In genomic region chrX:6210230-6210629, GRCh38 we compare ENCODE assay signal across 26 cellular contexts. TPM values are rescaled to one million over a fixed set of nuclear protein-coding genes. Genes with fewer than 3 reads are reported as not detected.
"Had no signal": no experiment of that assay in that cellular context is flagged by ENCODE, and none has a peak within 500 bp of the region (broad histone marks: within the 10 kb centered on the region; RNA-seq: fewer than 3 reads in every experiment).

No MANE protein-coding gene starts in this region.

- H3K4me2 ChIP-seq: neural progenitor cell had no signal

- H2AFZ ChIP-seq: neural progenitor cell, parathyroid adenoma had no signal

- DNase-seq: natural killer cell; occipital lobe; ovary; psoas muscle; right cardiac atrium; right lobe of liver; sigmoid colon; small intestine; stimulated activated CD4-positive, alpha-beta T cell treated with anti-CD3 and anti-CD28 coated beads, Interleukin-15, amount 100 ng/mL, for 24 hours; stimulated activated CD4-positive, alpha-beta T cell treated with anti-CD3 and anti-CD28 coated beads, Interleukin-2, amount 100 ng/mL, for 24 hours; stimulated activated CD4-positive, alpha-beta T cell treated with anti-CD3 and anti-CD28 coated beads, Interleukin-2, amount 100 ng/mL, for 48 hours; stimulated activated CD4-positive, alpha-beta T cell treated with anti-CD3 and anti-CD28 coated beads, Interleukin-4, amount 100 ng/mL, for 24 hours; stimulated activated naive B cell treated with anti-CD40 and anti-IgM and Interleukin-4, amounts not matched to agents 10 μg/mL and 1 μg/mL and 100 μg/mL, for 72 hours; stimulated activated naive CD4-positive, alpha-beta T cell treated with Interleukin-2 at 50 U/mL for 16 hours; stomach; thyroid gland; trophoblast cell; upper lobe of left lung had no signal

- ATAC-seq: natural killer cell; psoas muscle; right cardiac atrium; right lobe of liver; stimulated activated effector memory CD8-positive, alpha-beta T cell treated with anti-CD3 and anti-CD28 coated beads, Interleukin-12 subunit alpha, Interleukin-12 subunit beta, amount 100 ng/mL, for 72 hours; stimulated activated naive B cell treated with anti-CD40 and anti-IgM and Interleukin-4, amounts not matched to agents 10 μg/mL and 1 μg/mL and 100 μg/mL, for 72 hours had no signal

- H3K27ac Mint-ChIP-seq: natural killer cell; nephron; neural progenitor cell; stimulated activated effector memory CD8-positive, alpha-beta T cell treated with anti-CD3 and anti-CD28 coated beads, Interleukin-12 subunit alpha, Interleukin-12 subunit beta, amount 100 ng/mL, for 72 hours; stimulated activated naive B cell treated with anti-CD40 and anti-IgM and Interleukin-4, amounts not matched to agents 10 μg/mL and 1 μg/mL and 100 μg/mL, for 72 hours; stimulated activated naive CD8-positive, alpha-beta T cell treated with anti-CD3 and anti-CD28 coated beads, Interleukin-15, Interleukin-2, amounts not matched to agents 100 ng/mL and 50 ng/mL, for 24 hours had no signal

- H3K27me3 ChIP-seq: neural progenitor cell, ovary, right lobe of liver, sigmoid colon, stomach, thyroid gland, tibial nerve, upper lobe of left lung, vagina had no signal

- H3K36me3 Mint-ChIP-seq: natural killer cell; stimulated activated effector memory CD8-positive, alpha-beta T cell treated with anti-CD3 and anti-CD28 coated beads, Interleukin-12 subunit alpha, Interleukin-12 subunit beta, amount 100 ng/mL, for 72 hours; stimulated activated naive B cell treated with anti-CD40 and anti-IgM and Interleukin-4, amounts not matched to agents 10 μg/mL and 1 μg/mL and 100 μg/mL, for 72 hours had no signal

- H3K4me1 ChIP-seq: parathyroid adenoma, psoas muscle, right lobe of liver, sigmoid colon, stomach, thyroid gland, tibial nerve, upper lobe of left lung, vagina had no signal

- H3K9me3 Mint-ChIP-seq: nephron; stimulated activated effector memory CD8-positive, alpha-beta T cell treated with anti-CD3 and anti-CD28 coated beads, Interleukin-12 subunit alpha, Interleukin-12 subunit beta, amount 100 ng/mL, for 72 hours; stimulated activated naive B cell treated with anti-CD40 and anti-IgM and Interleukin-4, amounts not matched to agents 10 μg/mL and 1 μg/mL and 100 μg/mL, for 72 hours; stimulated activated naive CD8-positive, alpha-beta T cell treated with anti-CD3 and anti-CD28 coated beads, Interleukin-15, Interleukin-2, amounts not matched to agents 100 ng/mL and 50 ng/mL, for 24 hours had no signal

- H3K27me3 Mint-ChIP-seq: stimulated activated naive B cell treated with anti-CD40 and anti-IgM and Interleukin-4, amounts not matched to agents 10 μg/mL and 1 μg/mL and 100 μg/mL, for 72 hours; stimulated activated naive CD8-positive, alpha-beta T cell treated with anti-CD3 and anti-CD28 coated beads, Interleukin-15, Interleukin-2, amounts not matched to agents 100 ng/mL and 50 ng/mL, for 24 hours had no signal

- H3K4me3 ChIP-seq: neural progenitor cell, ovary, psoas muscle, right lobe of liver, sigmoid colon, stomach, thoracic aorta, thyroid gland, tibial nerve, upper lobe of left lung, vagina had no signal

- H3K4me1 Mint-ChIP-seq: natural killer cell; nephron; neural progenitor cell; stimulated activated effector memory CD8-positive, alpha-beta T cell treated with anti-CD3 and anti-CD28 coated beads, Interleukin-12 subunit alpha, Interleukin-12 subunit beta, amount 100 ng/mL, for 72 hours; stimulated activated naive B cell treated with anti-CD40 and anti-IgM and Interleukin-4, amounts not matched to agents 10 μg/mL and 1 μg/mL and 100 μg/mL, for 72 hours had no signal

- H3K9me3 ChIP-seq: ovary, psoas muscle, right lobe of liver, sigmoid colon, stomach, thoracic aorta, thyroid gland, tibial nerve, upper lobe of left lung, vagina had no signal

- H3K79me2 ChIP-seq: parathyroid adenoma had no signal

- H3K27ac ChIP-seq: neural progenitor cell, ovary, parathyroid adenoma, psoas muscle, right lobe of liver, sigmoid colon, stomach, thoracic aorta, thyroid gland, tibial nerve, upper lobe of left lung, vagina had no signal

- H3K9ac ChIP-seq: neural progenitor cell, parathyroid adenoma had no signal

- H3K36me3 ChIP-seq: neural progenitor cell, ovary, right lobe of liver, sigmoid colon, stomach, thoracic aorta, thyroid gland, tibial nerve, upper lobe of left lung, vagina had no signal

- H3K4me3 Mint-ChIP-seq: natural killer cell; nephron; neural progenitor cell; stimulated activated effector memory CD8-positive, alpha-beta T cell treated with anti-CD3 and anti-CD28 coated beads, Interleukin-12 subunit alpha, Interleukin-12 subunit beta, amount 100 ng/mL, for 72 hours; stimulated activated naive B cell treated with anti-CD40 and anti-IgM and Interleukin-4, amounts not matched to agents 10 μg/mL and 1 μg/mL and 100 μg/mL, for 72 hours; stimulated activated naive CD8-positive, alpha-beta T cell treated with anti-CD3 and anti-CD28 coated beads, Interleukin-15, Interleukin-2, amounts not matched to agents 100 ng/mL and 50 ng/mL, for 24 hours had no signal

RNA-seq across cellular contexts. Expression of gene NLGN4X, which starts 18.4 kb away (rescaled TPM):
- total RNA-seq: natural killer cell had no signal
